In genomic region chr3:37938011-37938410, GRCh38 we compare ENCODE assay signal across 15 cellular contexts.
"Had no signal": no experiment of that assay in that cellular context is flagged by ENCODE, and none has a peak within 500 bp of the region (broad histone marks: within the 10 kb centered on the region; RNA-seq: fewer than 3 reads in every experiment).

No MANE protein-coding gene starts in this region.

- H3K9me3 ChIP-seq: colonic mucosa, left ventricle myocardium inferior had no signal

- ATAC-seq: activated CD8-positive, alpha-beta memory T cell treated with anti-CD3 and anti-CD28 coated beads, Interleukin-2, amount 10 ng/mL, durations not matched to agents 7 days and 5 days; activated T-cell treated with anti-CD3 and anti-CD28 coated beads, Interleukin-2, amount 50 U/mL, for 4 hours; right cardiac atrium had no signal

- FAIRE-seq: frontal cortex had no signal

- H3K9ac ChIP-seq: neural progenitor cell had no signal

- H2AFZ ChIP-seq: neural progenitor cell had no signal

- H3K4me1 ChIP-seq: neural progenitor cell had no signal

- H3K4me3 ChIP-seq: colonic mucosa, left ventricle myocardium inferior, neural progenitor cell had no signal

- H3K27me3 ChIP-seq: colonic mucosa, neural progenitor cell had no signal

- DNase-seq: activated CD4-positive, alpha-beta T cell treated with anti-CD3 and anti-CD28 coated beads, Interleukin-2, amount 50 U/mL, for 4 hours; activated CD4-positive, CD25-positive, alpha-beta regulatory T cell treated with anti-CD3 and anti-CD28 coated beads, Interleukin-2, amount 50 U/mL, for 72 hours; activated CD8-positive, alpha-beta memory T cell treated with anti-CD3 and anti-CD28 coated beads, Interleukin-2, amount 10 ng/mL, durations not matched to agents 7 days and 5 days; activated gamma-delta T cell; activated naive CD8-positive, alpha-beta T cell treated with anti-CD3 and anti-CD28 coated beads for 36 hours; activated T-cell treated with anti-CD3 and anti-CD28 coated beads, Interleukin-2, amount 50 U/mL, for 4 hours; colonic mucosa; effector CD4-positive, alpha-beta T cell; left ventricle myocardium inferior; mesendoderm; right cardiac atrium; stimulated activated CD4-positive, alpha-beta T cell treated with anti-CD3 and anti-CD28 coated beads, Interleukin-2, amount 100 ng/mL, for 24 hours; stimulated activated naive CD4-positive, alpha-beta T cell treated with Interleukin-2 at 50 U/mL for 16 hours had no signal

- H3K27ac ChIP-seq: colonic mucosa, left ventricle myocardium inferior, neural progenitor cell had no signal

- H3K4me2 ChIP-seq: neural progenitor cell had no signal

- H3K36me3 ChIP-seq: colonic mucosa, left ventricle myocardium inferior, neural progenitor cell had no signal
